Comparison of ENCODE assay signal across 1 cellular context in the genomic region with DNA sequence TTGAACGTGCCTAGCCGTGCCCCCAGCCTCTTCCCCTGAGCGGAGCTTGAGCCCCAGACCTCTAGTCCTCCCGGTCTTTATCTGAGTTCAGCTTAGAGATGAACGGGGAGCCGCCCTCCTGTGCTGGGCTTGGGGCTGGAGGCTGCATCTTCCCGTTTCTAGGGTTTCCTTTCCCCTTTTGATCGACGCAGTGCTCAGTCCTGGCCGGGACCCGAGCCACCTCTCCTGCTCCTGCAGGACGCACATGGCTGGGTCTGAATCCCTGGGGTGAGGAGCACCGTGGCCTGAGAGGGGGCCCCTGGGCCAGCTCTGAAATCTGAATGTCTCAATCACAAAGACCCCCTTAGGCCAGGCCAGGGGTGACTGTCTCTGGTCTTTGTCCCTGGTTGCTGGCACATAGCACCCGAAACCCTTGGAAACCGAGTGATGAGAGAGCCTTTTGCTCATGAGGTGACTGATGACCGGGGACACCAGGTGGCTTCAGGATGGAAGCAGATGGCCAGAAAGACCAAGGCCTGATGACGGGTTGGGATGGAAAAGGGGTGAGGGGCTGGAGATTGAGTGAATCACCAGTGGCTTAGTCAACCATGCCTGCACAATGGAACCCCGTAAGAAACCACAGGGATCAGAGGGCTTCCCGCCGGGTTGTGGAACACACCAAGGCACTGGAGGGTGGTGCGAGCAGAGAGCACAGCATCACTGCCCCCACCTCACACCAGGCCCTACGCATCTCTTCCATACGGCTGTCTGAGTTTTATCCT.
TF ChIP-seq lines count a peak whose summit lies in the region.

No MANE protein-coding gene starts in this region.

TF ChIP-seq in HepG2, 621 proteins besides CTCF, POLR2A, EP300 and RAD21 (continued from another document):
- no peak for TF ChIP-seq ZNF142 (CRISPR knock-in tag; IDR thresholded peaks at IDR 0.05)
- no peak for TF ChIP-seq ZNF879 (CRISPR knock-in tag; IDR thresholded peaks at IDR 0.05)
- TF ChIP-seq LBX2 (CRISPR knock-in tag; IDR thresholded peaks at IDR 0.05; ENCODE audit: borderline replicate concordance): no peak
- TF ChIP-seq SMARCC2 (IDR thresholded peaks at IDR 0.05): no peak
- TF ChIP-seq TRIM24 (CRISPR knock-in tag; IDR thresholded peaks at IDR 0.05): no peak
- no peak for TF ChIP-seq ZNF282 (IDR thresholded peaks at IDR 0.05; ENCODE audit: partially characterized antibody)
- no peak; the same call in 1 of the 2 replicates for TF ChIP-seq TIGD3 (CRISPR knock-in tag; IDR thresholded peaks at IDR 0.05; ENCODE audit: borderline replicate concordance)
- TF ChIP-seq, protein P1, sequence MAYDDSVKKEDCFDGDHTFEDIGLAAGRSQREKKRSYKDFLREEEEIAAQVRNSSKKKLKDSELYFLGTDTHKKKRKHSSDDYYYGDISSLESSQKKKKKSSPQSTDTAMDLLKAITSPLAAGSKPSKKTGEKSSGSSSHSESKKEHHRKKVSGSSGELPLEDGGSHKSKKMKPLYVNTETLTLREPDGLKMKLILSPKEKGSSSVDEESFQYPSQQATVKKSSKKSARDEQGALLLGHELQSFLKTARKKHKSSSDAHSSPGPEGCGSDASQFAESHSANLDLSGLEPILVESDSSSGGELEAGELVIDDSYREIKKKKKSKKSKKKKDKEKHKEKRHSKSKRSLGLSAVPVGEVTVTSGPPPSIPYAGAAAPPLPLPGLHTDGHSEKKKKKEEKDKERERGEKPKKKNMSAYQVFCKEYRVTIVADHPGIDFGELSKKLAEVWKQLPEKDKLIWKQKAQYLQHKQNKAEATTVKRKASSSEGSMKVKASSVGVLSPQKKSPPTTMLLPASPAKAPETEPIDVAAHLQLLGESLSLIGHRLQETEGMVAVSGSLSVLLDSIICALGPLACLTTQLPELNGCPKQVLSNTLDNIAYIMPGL (CRISPR knock-in tag; IDR thresholded peaks at IDR 0.05; ENCODE audit: borderline replicate concordance in 1 of 2, low read depth in 1 of 2): no peak
- TF ChIP-seq PAF1 (CRISPR knock-in tag; IDR thresholded peaks at IDR 0.05): no peak
- TF ChIP-seq NFE2 (CRISPR knock-in tag; IDR thresholded peaks at IDR 0.05): no peak
- no peak; the same call in 1 of the 2 replicates for TF ChIP-seq ZNF782 (CRISPR knock-in tag; IDR thresholded peaks at IDR 0.05; ENCODE audit: borderline replicate concordance)
- TF ChIP-seq GZF1 (CRISPR knock-in tag; IDR thresholded peaks at IDR 0.05): no peak; the same call in 1 of the 2 replicates
- no peak for TF ChIP-seq ZNF138 (CRISPR knock-in tag; IDR thresholded peaks at IDR 0.05; ENCODE audit: low read depth)
- TF ChIP-seq SRSF9 (IDR thresholded peaks at IDR 0.05; ENCODE audit: borderline replicate concordance, insufficient read depth, low read depth, low read length, poor library complexity, severe bottlenecking): no peak
- no peak for TF ChIP-seq NKX3-1 (CRISPR knock-in tag; IDR thresholded peaks at IDR 0.05)
- TF ChIP-seq HDAC2 (CRISPR knock-in tag; IDR thresholded peaks at IDR 0.05): no peak; the same call in 1 of the 2 replicates
- TF ChIP-seq SNAPC4 (CRISPR knock-in tag; IDR thresholded peaks at IDR 0.05): no peak
- TF ChIP-seq BHLHE40 (IDR thresholded peaks at IDR 0.05; ENCODE audit: low read length): no peak
- TF ChIP-seq, protein P2, sequence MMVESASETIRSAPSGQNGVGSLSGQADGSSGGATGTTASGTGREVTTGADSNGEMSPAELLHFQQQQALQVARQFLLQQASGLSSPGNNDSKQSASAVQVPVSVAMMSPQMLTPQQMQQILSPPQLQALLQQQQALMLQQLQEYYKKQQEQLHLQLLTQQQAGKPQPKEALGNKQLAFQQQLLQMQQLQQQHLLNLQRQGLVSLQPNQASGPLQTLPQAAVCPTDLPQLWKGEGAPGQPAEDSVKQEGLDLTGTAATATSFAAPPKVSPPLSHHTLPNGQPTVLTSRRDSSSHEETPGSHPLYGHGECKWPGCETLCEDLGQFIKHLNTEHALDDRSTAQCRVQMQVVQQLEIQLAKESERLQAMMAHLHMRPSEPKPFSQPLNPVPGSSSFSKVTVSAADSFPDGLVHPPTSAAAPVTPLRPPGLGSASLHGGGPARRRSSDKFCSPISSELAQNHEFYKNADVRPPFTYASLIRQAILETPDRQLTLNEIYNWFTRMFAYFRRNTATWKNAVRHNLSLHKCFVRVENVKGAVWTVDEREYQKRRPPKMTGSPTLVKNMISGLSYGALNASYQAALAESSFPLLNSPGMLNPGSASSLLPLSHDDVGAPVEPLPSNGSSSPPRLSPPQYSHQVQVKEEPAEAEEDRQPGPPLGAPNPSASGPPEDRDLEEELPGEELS (CRISPR knock-in tag; IDR thresholded peaks at IDR 0.05): no peak; the same call in 1 of the 2 replicates
- TF ChIP-seq MED13 (CRISPR knock-in tag; IDR thresholded peaks at IDR 0.05): no peak
- TF ChIP-seq ZFP41 (CRISPR knock-in tag; IDR thresholded peaks at IDR 0.05; ENCODE audit: borderline replicate concordance): no peak
- TF ChIP-seq ZNF784 (CRISPR knock-in tag; IDR thresholded peaks at IDR 0.05; ENCODE audit: borderline replicate concordance): no peak; the same call in 1 of the 2 replicates
- no peak for TF ChIP-seq NR1H2 (CRISPR knock-in tag; IDR thresholded peaks at IDR 0.05; ENCODE audit: borderline replicate concordance, low read depth)
- TF ChIP-seq LRRFIP1 (CRISPR knock-in tag; conservative IDR thresholded peaks at IDR 0.05): no peak
- no peak for TF ChIP-seq MIER3 (CRISPR knock-in tag; IDR thresholded peaks at IDR 0.05; ENCODE audit: borderline replicate concordance)
